11 cellular contexts compared by ENCODE assay signal in genomic region chr20:63027425-63028389, GRCh38. TPM values are rescaled to one million over a fixed set of nuclear protein-coding genes. Genes with fewer than 3 reads are reported as not detected.
A peak's percentile ranks its signal among the peaks of the same experiment; 100 is the strongest.
DNase-seq lines count a peak whose midpoint lies in the region; ATAC-seq and TF ChIP-seq lines count a peak whose summit lies in the region.
"Had no signal": no experiment of that assay in that cellular context is flagged by ENCODE, and none has a peak within 500 bp of the region (broad histone marks: within the 10 kb centered on the region; RNA-seq: fewer than 3 reads in every experiment).

No MANE protein-coding gene starts in this region.

- H3K79me2 ChIP-seq in SK-N-SH (ENCODE audit: insufficient read depth), result no peaks in the 10 kb centered on the region

- POLR2A ChIA-PET in SK-N-SH (lab: Yijun Ruan, JAX), result no interaction called here

- ATAC-seq in gastrocnemius medialis, result no peak
- ATAC-seq in GM18868 (IDR thresholded peaks at IDR 0.05; ENCODE audit: unreplicated experiment), result no peak
- ATAC-seq: K562 had no signal

- no peaks in the 10 kb centered on the region for H3K9me3 ChIP-seq in SK-N-SH
- no peaks in the 10 kb centered on the region for H3K9me3 ChIP-seq in gastrocnemius medialis

- H3K4me3 ChIP-seq in SK-N-SH (ENCODE audit: low read depth in 2 of 2, low read length in 1 of 2), result no peak overlapping the region
- no peak overlapping the region for H3K4me3 ChIP-seq in gastrocnemius medialis
- H3K4me3 ChIP-seq: cardiac muscle cell, K562 had no signal

- in situ Hi-C loops in gastrocnemius medialis (cut with MboI; ENCODE audit: low sequenced_read_pairs in 4 of 4), result no loop called here

- no peaks in the 10 kb centered on the region for H3K9me2 ChIP-seq in SK-N-SH

- H3K36me3 ChIP-seq in SK-N-SH (replicated peaks in 1 of 2; ENCODE audit: control insufficient read depth in 1 of 2, insufficient read depth in 2 of 2, low read length in 1 of 2), result no peaks in the 10 kb centered on the region
- no peaks in the 10 kb centered on the region for H3K36me3 ChIP-seq in gastrocnemius medialis
- H3K36me3 ChIP-seq: cardiac muscle cell had no signal

- H3K27me3 ChIP-seq in SK-N-SH (ENCODE audit: insufficient read depth) (peaks cover 62% of the 10 kb centered on the region), gastrocnemius medialis (peaks cover 75 to 89% (median 88%) of the 10 kb centered on the region in 3 donors)

- H3K9ac ChIP-seq in SK-N-SH, result no peak overlapping the region

- no peak for TF ChIP-seq EP300 in SK-N-SH (IDR thresholded peaks at IDR 0.05; ENCODE audit: borderline replicate concordance in 1 of 2, low read depth in 1 of 2, low read length in 1 of 2)

- DNase-seq in NCI-H1417 (lab: John Stamatoyannopoulos, UW) (peak in 2 of 3 experiments; percentile 55 to 75), NCI-H1417 treated with DMSO at 0.1 percent for 48 hours (lab: John Stamatoyannopoulos, UW) (no peak), SK-N-SH (peak; percentile 76), myocyte (ENCODE audit: low read depth) (peak; percentile 29), gastrocnemius medialis (no peak), GF-D8 (lab: John Stamatoyannopoulos, UW) (no peak)

- no peak for TF ChIP-seq RAD21 in SK-N-SH (IDR thresholded peaks at IDR 0.05; ENCODE audit: low read length)

- no peaks in the 10 kb centered on the region for H3F3A ChIP-seq in SK-N-SH (replicated peaks; ENCODE audit: insufficient read depth)

- H3K4me1 ChIP-seq in SK-N-SH (ENCODE audit: control insufficient read depth in 1 of 2, insufficient read depth in 2 of 2, low read depth in 1 of 2, low read length in 1 of 2), result no peaks in the 10 kb centered on the region; a peak in 1 of 4 replicates
- H3K4me1 ChIP-seq in gastrocnemius medialis, result no peaks in the 10 kb centered on the region

- WGBS in SK-N-SH (ENCODE audit: low lambda C conversion rate), result 41% methylated on average over 35 of the region's 41 CpGs

- H3K27ac ChIP-seq in SK-N-SH (ENCODE audit: low read depth in 2 of 2, low read length in 1 of 2), result no peak overlapping the region
- H3K27ac ChIP-seq in gastrocnemius medialis, result no peak overlapping the region
- H3K27ac ChIP-seq: cardiac muscle cell had no signal

- no peaks in the 10 kb centered on the region for H4K20me1 ChIP-seq in SK-N-SH (ENCODE audit: insufficient read depth)

- intact Hi-C loops in gastrocnemius medialis (cut with DNase I; ENCODE audit: low total_unique reads), result no loop called here

- no peak overlapping the region for H3K4me2 ChIP-seq in SK-N-SH

- no peak overlapping the region for H2AFZ ChIP-seq in SK-N-SH (ENCODE audit: low read depth)

- TF ChIP-seq CTCF in SK-N-SH (IDR thresholded peaks at IDR 0.05) (no peak), gastrocnemius medialis (IDR thresholded peaks at IDR 0.05 in 4 of 5, conservative IDR thresholded peaks at IDR 0.05 in 1 of 5) (no peak)

- CTCF ChIA-PET in SK-N-SH (lab: Yijun Ruan, JAX), result interaction anchor here (0.6 to 2.1 kb wide), 6 partner anchors 12 to 196 kb away, joined by 3 to 5 read pairs (median 3); no protein-coding TSS in a partner anchor

- peak; percentile 17 for TF ChIP-seq POLR2A in GM19193 (IDR thresholded peaks at IDR 0.05; ENCODE audit: extremely low read depth, insufficient read depth, insufficient read length)
- no peak for TF ChIP-seq POLR2A in gastrocnemius medialis (IDR thresholded peaks at IDR 0.05)

TF ChIP-seq in SK-N-SH, 30 proteins besides CTCF, POLR2A, EP300 and RAD21:
- TF ChIP-seq RCOR1 (IDR thresholded peaks at IDR 0.05; ENCODE audit: low read length) (no peak), USF1 (IDR thresholded peaks at IDR 0.05; ENCODE audit: borderline replicate concordance, low read depth) (no peak), FOSL2 (IDR thresholded peaks at IDR 0.05; ENCODE audit: borderline replicate concordance, low read depth) (no peak), SIN3A (IDR thresholded peaks at IDR 0.05; ENCODE audit: borderline replicate concordance, low read depth, low read length) (no peak), YY1 (IDR thresholded peaks at IDR 0.05; ENCODE audit: low read depth) (no peak), NFIC (IDR thresholded peaks at IDR 0.05; ENCODE audit: borderline replicate concordance) (no peak), MEF2A (IDR thresholded peaks at IDR 0.05; ENCODE audit: borderline replicate concordance, low read depth) (no peak), TCF12 (IDR thresholded peaks at IDR 0.05) (no peak), IRF3 (IDR thresholded peaks at IDR 0.05; ENCODE audit: low read depth, low read length) (no peak), TEAD4 (IDR thresholded peaks at IDR 0.05; ENCODE audit: borderline replicate concordance, insufficient read depth) (no peak), POLR2AphosphoS5 (IDR thresholded peaks at IDR 0.05; ENCODE audit: low read depth, low read length) (no peak), PBX3 (IDR thresholded peaks at IDR 0.05) (no peak), MAX (IDR thresholded peaks at IDR 0.05; ENCODE audit: low read depth) (no peak), CHD2 (IDR thresholded peaks at IDR 0.05; ENCODE audit: low read length, partially characterized antibody) (no peak), USF2 (IDR thresholded peaks at IDR 0.05; ENCODE audit: borderline replicate concordance, low read depth, low read length) (no peak), RXRA (IDR thresholded peaks at IDR 0.05; ENCODE audit: borderline replicate concordance, low read depth) (no peak), RFX5 (IDR thresholded peaks at IDR 0.05; ENCODE audit: low read length) (no peak)
TF ChIP-seq in SK-N-SH: peak in this region for 0.

RNA-seq across cellular contexts. Expression of gene BHLHE23, which starts 20.9 kb away (rescaled TPM):
- not detected in 2 replicates for polyA plus RNA-seq in SK-N-SH (2012; rRNA removed)
- not detected in 2 replicates for polyA plus RNA-seq in SK-N-SH (2012; cell fraction: cytosol; rRNA removed)
- polyA plus RNA-seq in SK-N-SH (2012; cell fraction: nucleus; rRNA removed), result not detected in 2 replicates
- total RNA-seq in myocyte, result not detected in 2 replicates
- not detected for polyA plus RNA-seq in myocyte (2012)
- not detected for total RNA-seq in gastrocnemius medialis
- total RNA-seq: cardiac muscle cell, K562 had no signal
- polyA plus RNA-seq: AG04450, cardiac muscle cell, K562 had no signal

Comparison
In these comparisons a context has a peak if more than half of its experiments do, and no peak if none do; other contexts are left out.
1. DNase-seq: peak in NCI-H1417 (2 of 3), SK-N-SH (single experiment) and myocyte (single experiment); none in NCI-H1417 treated with DMSO at 0.1 percent for 48 hours (single experiment), gastrocnemius medialis (0 of 2) and GF-D8 (single experiment).